ENCODE assay signal across 1 cellular context in the genomic region with DNA sequence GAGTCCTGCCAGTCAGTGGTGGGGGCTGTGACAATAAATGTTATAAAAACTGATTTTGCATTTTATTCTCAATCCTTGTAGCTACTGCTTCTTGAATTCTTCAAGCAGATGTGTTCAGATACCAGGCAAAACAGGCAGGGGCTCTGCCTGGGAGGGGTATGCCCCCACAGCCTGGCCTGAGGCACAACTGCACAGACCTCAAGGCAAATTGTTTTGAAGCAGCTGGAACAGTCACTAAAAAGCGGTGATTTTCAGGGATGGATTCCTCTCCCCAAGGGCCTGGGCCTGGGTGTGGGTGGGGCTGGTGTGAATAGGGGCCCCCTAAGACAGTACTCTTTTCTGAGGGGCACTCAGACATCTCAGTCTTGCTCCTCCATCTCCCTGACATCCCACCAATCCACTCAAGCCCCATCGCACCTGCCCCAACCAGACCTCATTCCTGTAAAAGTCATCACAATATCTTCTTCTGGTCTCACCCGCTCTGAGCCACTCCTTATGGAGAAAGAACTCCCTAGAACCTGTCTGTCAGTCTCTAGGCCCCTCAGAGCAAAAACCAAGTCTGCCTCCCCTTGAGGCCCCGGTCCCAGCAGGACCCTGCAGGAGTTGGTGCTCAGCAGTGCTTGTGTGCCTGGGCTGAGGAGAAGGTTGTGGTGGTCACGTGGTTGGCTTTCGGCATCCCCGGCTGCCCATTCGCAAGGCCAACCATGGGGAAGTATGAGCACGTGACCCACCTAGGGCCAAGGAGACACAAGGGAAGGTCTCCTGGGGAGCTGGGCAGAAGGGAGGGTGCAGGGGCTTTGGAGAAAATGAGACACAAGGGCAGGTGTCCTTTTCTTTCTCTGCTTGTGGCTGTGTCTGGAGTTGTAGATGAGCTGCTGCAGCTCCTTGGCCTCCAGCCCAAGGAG.
A peak's percentile ranks its signal among the peaks of the same experiment; 100 is the strongest.
TF ChIP-seq lines count a peak whose summit lies in the region.

No MANE protein-coding gene starts in this region.

TF ChIP-seq in K562, 482 proteins besides CTCF, POLR2A, EP300 and RAD21 (continued from another document):
- TF ChIP-seq, protein P1, sequence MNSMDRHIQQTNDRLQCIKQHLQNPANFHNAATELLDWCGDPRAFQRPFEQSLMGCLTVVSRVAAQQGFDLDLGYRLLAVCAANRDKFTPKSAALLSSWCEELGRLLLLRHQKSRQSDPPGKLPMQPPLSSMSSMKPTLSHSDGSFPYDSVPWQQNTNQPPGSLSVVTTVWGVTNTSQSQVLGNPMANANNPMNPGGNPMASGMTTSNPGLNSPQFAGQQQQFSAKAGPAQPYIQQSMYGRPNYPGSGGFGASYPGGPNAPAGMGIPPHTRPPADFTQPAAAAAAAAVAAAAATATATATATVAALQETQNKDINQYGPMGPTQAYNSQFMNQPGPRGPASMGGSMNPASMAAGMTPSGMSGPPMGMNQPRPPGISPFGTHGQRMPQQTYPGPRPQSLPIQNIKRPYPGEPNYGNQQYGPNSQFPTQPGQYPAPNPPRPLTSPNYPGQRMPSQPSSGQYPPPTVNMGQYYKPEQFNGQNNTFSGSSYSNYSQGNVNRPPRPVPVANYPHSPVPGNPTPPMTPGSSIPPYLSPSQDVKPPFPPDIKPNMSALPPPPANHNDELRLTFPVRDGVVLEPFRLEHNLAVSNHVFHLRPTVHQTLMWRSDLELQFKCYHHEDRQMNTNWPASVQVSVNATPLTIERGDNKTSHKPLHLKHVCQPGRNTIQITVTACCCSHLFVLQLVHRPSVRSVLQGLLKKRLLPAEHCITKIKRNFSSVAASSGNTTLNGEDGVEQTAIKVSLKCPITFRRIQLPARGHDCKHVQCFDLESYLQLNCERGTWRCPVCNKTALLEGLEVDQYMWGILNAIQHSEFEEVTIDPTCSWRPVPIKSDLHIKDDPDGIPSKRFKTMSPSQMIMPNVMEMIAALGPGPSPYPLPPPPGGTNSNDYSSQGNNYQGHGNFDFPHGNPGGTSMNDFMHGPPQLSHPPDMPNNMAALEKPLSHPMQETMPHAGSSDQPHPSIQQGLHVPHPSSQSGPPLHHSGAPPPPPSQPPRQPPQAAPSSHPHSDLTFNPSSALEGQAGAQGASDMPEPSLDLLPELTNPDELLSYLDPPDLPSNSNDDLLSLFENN (IDR thresholded peaks at IDR 0.05; ENCODE audit: low read depth in 2 of 2, low read length in 2 of 2) = no peak
- TF ChIP-seq POLR2H (tag; IDR thresholded peaks at IDR 0.05; ENCODE audit: low read depth) (no peak), TARDBP (IDR thresholded peaks at IDR 0.05) (no peak), ATF1 (CRISPR knock-in tag; IDR thresholded peaks at IDR 0.05) (no peak), ATF1 (tag; IDR thresholded peaks at IDR 0.05) (no peak), JUN (IDR thresholded peaks at IDR 0.05; ENCODE audit: borderline replicate concordance, low read depth, low read length) (no peak), JUN (CRISPR knock-in tag; IDR thresholded peaks at IDR 0.05; ENCODE audit: borderline replicate concordance) (no peak), ARID2 (IDR thresholded peaks at IDR 0.05) (no peak), CHCHD3 (CRISPR knock-in tag; IDR thresholded peaks at IDR 0.05) (no peak), CBFA2T2 (conservative IDR thresholded peaks at IDR 0.05) (peak; percentile 49), ZNF239 (CRISPR knock-in tag; IDR thresholded peaks at IDR 0.05) (no peak), POLR3A (IDR thresholded peaks at IDR 0.05; ENCODE audit: borderline replicate concordance, extremely low read depth, insufficient read depth, insufficient read length) (no peak)
- TF ChIP-seq, protein P2, sequence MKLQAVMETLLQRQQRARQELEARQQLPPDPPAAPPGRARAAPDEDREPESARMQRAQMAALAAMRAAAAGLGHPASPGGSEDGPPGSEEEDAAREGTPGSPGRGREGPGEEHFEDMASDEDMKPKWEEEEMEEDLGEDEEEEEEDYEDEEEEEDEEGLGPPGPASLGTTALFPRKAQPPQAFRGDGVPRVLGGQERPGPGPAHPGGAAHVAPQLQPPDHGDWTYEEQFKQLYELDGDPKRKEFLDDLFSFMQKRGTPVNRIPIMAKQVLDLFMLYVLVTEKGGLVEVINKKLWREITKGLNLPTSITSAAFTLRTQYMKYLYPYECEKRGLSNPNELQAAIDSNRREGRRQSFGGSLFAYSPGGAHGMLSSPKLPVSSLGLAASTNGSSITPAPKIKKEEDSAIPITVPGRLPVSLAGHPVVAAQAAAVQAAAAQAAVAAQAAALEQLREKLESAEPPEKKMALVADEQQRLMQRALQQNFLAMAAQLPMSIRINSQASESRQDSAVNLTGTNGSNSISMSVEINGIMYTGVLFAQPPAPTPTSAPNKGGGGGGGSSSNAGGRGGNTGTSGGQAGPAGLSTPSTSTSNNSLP (IDR thresholded peaks at IDR 0.05; ENCODE audit: borderline replicate concordance, low read depth, low read length) = no peak
- TF ChIP-seq, protein P3, sequence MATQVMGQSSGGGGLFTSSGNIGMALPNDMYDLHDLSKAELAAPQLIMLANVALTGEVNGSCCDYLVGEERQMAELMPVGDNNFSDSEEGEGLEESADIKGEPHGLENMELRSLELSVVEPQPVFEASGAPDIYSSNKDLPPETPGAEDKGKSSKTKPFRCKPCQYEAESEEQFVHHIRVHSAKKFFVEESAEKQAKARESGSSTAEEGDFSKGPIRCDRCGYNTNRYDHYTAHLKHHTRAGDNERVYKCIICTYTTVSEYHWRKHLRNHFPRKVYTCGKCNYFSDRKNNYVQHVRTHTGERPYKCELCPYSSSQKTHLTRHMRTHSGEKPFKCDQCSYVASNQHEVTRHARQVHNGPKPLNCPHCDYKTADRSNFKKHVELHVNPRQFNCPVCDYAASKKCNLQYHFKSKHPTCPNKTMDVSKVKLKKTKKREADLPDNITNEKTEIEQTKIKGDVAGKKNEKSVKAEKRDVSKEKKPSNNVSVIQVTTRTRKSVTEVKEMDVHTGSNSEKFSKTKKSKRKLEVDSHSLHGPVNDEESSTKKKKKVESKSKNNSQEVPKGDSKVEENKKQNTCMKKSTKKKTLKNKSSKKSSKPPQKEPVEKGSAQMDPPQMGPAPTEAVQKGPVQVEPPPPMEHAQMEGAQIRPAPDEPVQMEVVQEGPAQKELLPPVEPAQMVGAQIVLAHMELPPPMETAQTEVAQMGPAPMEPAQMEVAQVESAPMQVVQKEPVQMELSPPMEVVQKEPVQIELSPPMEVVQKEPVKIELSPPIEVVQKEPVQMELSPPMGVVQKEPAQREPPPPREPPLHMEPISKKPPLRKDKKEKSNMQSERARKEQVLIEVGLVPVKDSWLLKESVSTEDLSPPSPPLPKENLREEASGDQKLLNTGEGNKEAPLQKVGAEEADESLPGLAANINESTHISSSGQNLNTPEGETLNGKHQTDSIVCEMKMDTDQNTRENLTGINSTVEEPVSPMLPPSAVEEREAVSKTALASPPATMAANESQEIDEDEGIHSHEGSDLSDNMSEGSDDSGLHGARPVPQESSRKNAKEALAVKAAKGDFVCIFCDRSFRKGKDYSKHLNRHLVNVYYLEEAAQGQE (CRISPR knock-in tag; IDR thresholded peaks at IDR 0.05; ENCODE audit: low read depth) = no peak
- TF ChIP-seq, protein P4, sequence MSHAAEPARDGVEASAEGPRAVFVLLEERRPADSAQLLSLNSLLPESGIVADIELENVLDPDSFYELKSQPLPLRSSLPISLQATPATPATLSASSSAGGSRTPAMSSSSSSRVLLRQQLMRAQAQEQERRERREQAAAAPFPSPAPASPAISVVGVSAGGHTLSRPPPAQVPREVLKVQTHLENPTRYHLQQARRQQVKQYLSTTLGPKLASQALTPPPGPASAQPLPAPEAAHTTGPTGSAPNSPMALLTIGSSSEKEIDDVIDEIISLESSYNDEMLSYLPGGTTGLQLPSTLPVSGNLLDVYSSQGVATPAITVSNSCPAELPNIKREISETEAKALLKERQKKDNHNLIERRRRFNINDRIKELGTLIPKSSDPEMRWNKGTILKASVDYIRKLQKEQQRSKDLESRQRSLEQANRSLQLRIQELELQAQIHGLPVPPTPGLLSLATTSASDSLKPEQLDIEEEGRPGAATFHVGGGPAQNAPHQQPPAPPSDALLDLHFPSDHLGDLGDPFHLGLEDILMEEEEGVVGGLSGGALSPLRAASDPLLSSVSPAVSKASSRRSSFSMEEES (CRISPR knock-in tag; IDR thresholded peaks at IDR 0.05) = peak; percentile 90
